Comparison of ENCODE assay signal across 8 cellular contexts in the genomic region with DNA sequence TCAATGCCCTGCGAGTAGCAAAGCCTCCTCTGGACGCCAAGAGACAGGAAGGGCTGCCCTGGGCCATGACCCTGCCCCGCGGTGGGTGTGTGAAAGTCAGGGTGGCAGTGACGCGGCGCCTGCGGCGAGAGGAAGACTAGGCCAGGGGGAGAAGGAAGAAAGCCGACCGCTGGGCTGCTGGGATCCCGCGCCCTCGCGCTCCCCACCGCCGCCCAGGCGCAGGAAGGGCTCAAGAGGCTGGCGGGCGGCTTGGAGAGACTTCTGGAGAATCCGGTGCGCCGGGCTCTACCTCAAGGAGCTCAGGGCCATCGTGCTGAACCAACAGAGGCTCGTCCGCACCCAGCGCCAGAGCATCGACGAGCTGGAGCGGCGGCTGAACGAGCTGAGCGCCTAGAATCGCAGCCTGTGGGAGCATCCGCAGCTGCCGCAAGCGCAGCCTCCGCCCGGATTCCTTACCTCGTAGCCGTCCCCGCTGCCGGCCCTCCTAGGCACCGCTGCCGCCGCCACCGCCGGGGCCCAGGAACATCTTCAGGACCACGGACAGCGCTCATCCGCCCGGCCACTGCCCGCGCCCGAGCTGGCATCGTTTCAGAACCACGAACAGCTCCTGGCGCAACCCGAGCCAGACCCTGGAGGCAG.
DNase-seq lines count a peak whose midpoint lies in the region; ATAC-seq and TF ChIP-seq lines count a peak whose summit lies in the region.

No MANE protein-coding gene starts in this region.

- no peak for ATAC-seq in HG03571 (IDR thresholded peaks at IDR 0.05; ENCODE audit: unreplicated experiment)

- peak; percentile 51 for DNase-seq in GM13977 (ENCODE audit: low spot score)
- DNase-seq in NCI-H1092 treated with DMSO at 0.1 percent for 48 hours (lab: John Stamatoyannopoulos, UW) = peak; percentile 43
- DNase-seq in activated CD4-positive, alpha-beta T cell treated with anti-CD3 and anti-CD28 coated beads, Interleukin-2, amount 50 U/mL, for 1 hour = peak; percentile 78
- DNase-seq in kidney tubule cell (ENCODE audit: low spot score) = peak; percentile 81
- peak; percentile 80 to 86 for DNase-seq in stimulated activated CD4-positive, alpha-beta T cell treated with anti-CD3 and anti-CD28 coated beads, Interleukin-2, amount 100 ng/mL, for 24 hours
- DNase-seq in putamen (ENCODE audit: low spot score) = no peak

- TF ChIP-seq CTCF in GM13977 (IDR thresholded peaks at IDR 0.05; ENCODE audit: extremely low read depth, insufficient read depth, missing control alignments) = no peak

- H3K27ac ChIP-seq in cingulate gyrus (ENCODE audit: low read depth, low read length) = peak overlapping the region; percentile 60

- in situ Hi-C loops in GM13977 (cut with MboI; ENCODE audit: low pct_unique_long_range_greater_than_20kb, low sequenced_read_pairs, unreplicated experiment) = no loop called here
